ENCODE assay signal across 1 cellular context in the genomic region with DNA sequence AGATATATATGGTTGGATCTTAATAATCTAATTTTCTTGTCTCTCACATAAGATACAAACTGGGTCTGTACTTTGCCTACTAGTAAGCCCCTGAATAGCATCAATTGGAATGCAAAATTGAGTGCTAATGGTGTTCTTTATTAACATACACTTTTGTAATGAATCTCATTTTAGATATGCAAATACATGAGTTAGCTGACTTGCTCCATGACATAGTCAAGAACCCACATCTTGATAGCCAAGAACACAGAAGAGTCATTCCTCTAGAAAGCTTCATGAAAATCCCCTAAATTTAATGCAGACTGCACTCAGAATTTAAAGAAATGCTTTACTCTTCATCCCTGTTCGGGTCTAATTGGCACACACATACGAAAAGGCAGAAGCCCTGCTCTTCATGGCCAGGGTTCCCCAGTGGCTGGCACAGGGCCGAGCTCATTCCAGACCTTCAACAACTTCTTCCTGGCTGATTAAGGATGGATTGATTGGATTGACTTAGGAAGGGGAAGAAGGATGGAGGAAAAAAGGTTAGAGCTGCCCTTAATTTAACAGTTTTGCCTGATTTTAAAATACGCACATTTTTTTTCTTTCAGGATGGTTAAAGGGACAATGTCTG.
TF ChIP-seq lines count a peak whose summit lies in the region.

No MANE protein-coding gene starts in this region.

TF ChIP-seq in SK-N-SH treated with all-trans-retinoic acid at 6 μM for 48 hours, 23 proteins besides CTCF, POLR2A, EP300 and RAD21 (continued from another document):
- TF ChIP-seq, protein P1, sequence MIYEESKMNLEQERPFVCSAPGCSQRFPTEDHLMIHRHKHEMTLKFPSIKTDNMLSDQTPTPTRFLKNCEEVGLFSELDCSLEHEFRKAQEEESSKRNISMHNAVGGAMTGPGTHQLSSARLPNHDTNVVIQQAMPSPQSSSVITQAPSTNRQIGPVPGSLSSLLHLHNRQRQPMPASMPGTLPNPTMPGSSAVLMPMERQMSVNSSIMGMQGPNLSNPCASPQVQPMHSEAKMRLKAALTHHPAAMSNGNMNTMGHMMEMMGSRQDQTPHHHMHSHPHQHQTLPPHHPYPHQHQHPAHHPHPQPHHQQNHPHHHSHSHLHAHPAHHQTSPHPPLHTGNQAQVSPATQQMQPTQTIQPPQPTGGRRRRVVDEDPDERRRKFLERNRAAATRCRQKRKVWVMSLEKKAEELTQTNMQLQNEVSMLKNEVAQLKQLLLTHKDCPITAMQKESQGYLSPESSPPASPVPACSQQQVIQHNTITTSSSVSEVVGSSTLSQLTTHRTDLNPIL (CRISPR knock-in tag; IDR thresholded peaks at IDR 0.05; ENCODE audit: low read depth) = no peak
